1 cellular context compared by ENCODE assay signal in genomic region chr14:103073876-103074698, GRCh38.
TF ChIP-seq lines count a peak whose summit lies in the region.

No MANE protein-coding gene starts in this region.

TF ChIP-seq in WTC11, 78 proteins besides CTCF, POLR2A, EP300 and RAD21 (continued from another document):
- TF ChIP-seq, protein P1, sequence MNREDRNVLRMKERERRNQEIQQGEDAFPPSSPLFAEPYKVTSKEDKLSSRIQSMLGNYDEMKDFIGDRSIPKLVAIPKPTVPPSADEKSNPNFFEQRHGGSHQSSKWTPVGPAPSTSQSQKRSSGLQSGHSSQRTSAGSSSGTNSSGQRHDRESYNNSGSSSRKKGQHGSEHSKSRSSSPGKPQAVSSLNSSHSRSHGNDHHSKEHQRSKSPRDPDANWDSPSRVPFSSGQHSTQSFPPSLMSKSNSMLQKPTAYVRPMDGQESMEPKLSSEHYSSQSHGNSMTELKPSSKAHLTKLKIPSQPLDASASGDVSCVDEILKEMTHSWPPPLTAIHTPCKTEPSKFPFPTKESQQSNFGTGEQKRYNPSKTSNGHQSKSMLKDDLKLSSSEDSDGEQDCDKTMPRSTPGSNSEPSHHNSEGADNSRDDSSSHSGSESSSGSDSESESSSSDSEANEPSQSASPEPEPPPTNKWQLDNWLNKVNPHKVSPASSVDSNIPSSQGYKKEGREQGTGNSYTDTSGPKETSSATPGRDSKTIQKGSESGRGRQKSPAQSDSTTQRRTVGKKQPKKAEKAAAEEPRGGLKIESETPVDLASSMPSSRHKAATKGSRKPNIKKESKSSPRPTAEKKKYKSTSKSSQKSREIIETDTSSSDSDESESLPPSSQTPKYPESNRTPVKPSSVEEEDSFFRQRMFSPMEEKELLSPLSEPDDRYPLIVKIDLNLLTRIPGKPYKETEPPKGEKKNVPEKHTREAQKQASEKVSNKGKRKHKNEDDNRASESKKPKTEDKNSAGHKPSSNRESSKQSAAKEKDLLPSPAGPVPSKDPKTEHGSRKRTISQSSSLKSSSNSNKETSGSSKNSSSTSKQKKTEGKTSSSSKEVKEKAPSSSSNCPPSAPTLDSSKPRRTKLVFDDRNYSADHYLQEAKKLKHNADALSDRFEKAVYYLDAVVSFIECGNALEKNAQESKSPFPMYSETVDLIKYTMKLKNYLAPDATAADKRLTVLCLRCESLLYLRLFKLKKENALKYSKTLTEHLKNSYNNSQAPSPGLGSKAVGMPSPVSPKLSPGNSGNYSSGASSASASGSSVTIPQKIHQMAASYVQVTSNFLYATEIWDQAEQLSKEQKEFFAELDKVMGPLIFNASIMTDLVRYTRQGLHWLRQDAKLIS (CRISPR knock-in tag; IDR thresholded peaks at IDR 0.05; ENCODE audit: borderline replicate concordance), result no peak
